In genomic region chr6:15026832-15027231, GRCh38 we compare ENCODE assay signal across 12 cellular contexts.
DNase-seq lines count a peak whose midpoint lies in the region; ATAC-seq and TF ChIP-seq lines count a peak whose summit lies in the region.
"Had no signal": no experiment of that assay in that cellular context is flagged by ENCODE, and none has a peak within 500 bp of the region (broad histone marks: within the 10 kb centered on the region; RNA-seq: fewer than 3 reads in every experiment).

No MANE protein-coding gene starts in this region.

- ATAC-seq in HG03565 (IDR thresholded peaks at IDR 0.05; ENCODE audit: unreplicated experiment): no peak
- ATAC-seq: left ventricle myocardium superior had no signal

- no peak for TF ChIP-seq CTCF in esophagus muscularis mucosa (IDR thresholded peaks at IDR 0.05)

- H3K9me3 ChIP-seq in MG63: peaks cover 8% of the 10 kb centered on the region; the same call in 1 of the 2 replicates
- no peaks in the 10 kb centered on the region for H3K9me3 ChIP-seq in esophagus muscularis mucosa

- DNase-seq in MG63: peak; percentile 11
- peak; percentile 96 for DNase-seq in NCI-H69 (lab: John Stamatoyannopoulos, UW)
- peak; percentile 82 to 91 for DNase-seq in dermis microvascular lymphatic vessel endothelial cell (ENCODE audit: low read depth in 2 of 2)
- peak; percentile 69 for DNase-seq in renal cortical epithelial cell (ENCODE audit: low read depth)
- no peak for DNase-seq in esophagus muscularis mucosa (ENCODE audit: extremely low spot score)
- no peak for DNase-seq in mesenteric fat pad (ENCODE audit: low spot score)
- DNase-seq: activated B cell treated with CpG ODN at 0.5 μM for 24 hours; activated naive CD4-positive, alpha-beta T cell treated with anti-CD3 and anti-CD28 coated beads, Interleukin-2, amount 10 ng/mL, durations not matched to agents 7 days and 5 days; left ventricle myocardium superior; stimulated activated CD8-positive, alpha-beta memory T cell treated with anti-CD3 and anti-CD28 coated beads, Interleukin-4, amount 100 ng/mL, for 48 hours had no signal

- no peak for TF ChIP-seq EP300 in esophagus muscularis mucosa (IDR thresholded peaks at IDR 0.05)

- H3K36me3 ChIP-seq in MG63 (no peaks in the 10 kb centered on the region), esophagus muscularis mucosa (no peaks in the 10 kb centered on the region)
- H3K36me3 ChIP-seq: right atrium auricular region had no signal

- peaks cover 0 to 11% (median 7%) of the 10 kb centered on the region in 4 donors for H3K4me1 ChIP-seq in esophagus muscularis mucosa
- H3K4me1 ChIP-seq: right atrium auricular region had no signal

- no peak overlapping the region for H3K27ac ChIP-seq in esophagus muscularis mucosa (replicated peaks in 1 of 4)
- H3K27ac ChIP-seq: right atrium auricular region had no signal

- intact Hi-C loops in esophagus muscularis mucosa (cut with DNase I): no loop called here

- no peak overlapping the region for H3K4me3 ChIP-seq in MG63
- H3K4me3 ChIP-seq in esophagus muscularis mucosa: no peak overlapping the region
- H3K4me3 ChIP-seq: right atrium auricular region had no signal

- WGBS in esophagus muscularis mucosa: 41% methylated on average over 6 of the region's 6 CpGs

- TF ChIP-seq POLR2A in esophagus muscularis mucosa (IDR thresholded peaks at IDR 0.05; ENCODE audit: low read depth): no peak

- H3K27me3 ChIP-seq in MG63 (no peaks in the 10 kb centered on the region; the same call in 1 of the 2 replicates), esophagus muscularis mucosa (no peaks in the 10 kb centered on the region)
- H3K27me3 ChIP-seq: right atrium auricular region had no signal

Comparison
In these comparisons a context has a peak if more than half of its experiments do, and no peak if none do; other contexts are left out.
1. DNase-seq: peak in MG63 (single experiment), NCI-H69 (single experiment), dermis microvascular lymphatic vessel endothelial cell (2 of 2) and renal cortical epithelial cell (single experiment); none in esophagus muscularis mucosa (single experiment) and mesenteric fat pad (single experiment).